8 cellular contexts compared by ENCODE assay signal in genomic region chr9:33473216-33473615, GRCh38. TPM values are rescaled to one million over a fixed set of nuclear protein-coding genes. Genes with fewer than 3 reads are reported as not detected.
A peak's percentile ranks its signal among the peaks of the same experiment; 100 is the strongest.
DNase-seq lines count a peak whose midpoint lies in the region; ATAC-seq and TF ChIP-seq lines count a peak whose summit lies in the region.

No MANE protein-coding gene starts in this region.

- H3K9me3 Mint-ChIP-seq in central memory CD8-positive, alpha-beta T cell: no peaks in the 10 kb centered on the region

- peaks cover 30% of the 10 kb centered on the region for H3K36me3 Mint-ChIP-seq in central memory CD8-positive, alpha-beta T cell (ENCODE audit: insufficient read depth)

- ATAC-seq in central memory CD8-positive, alpha-beta T cell (replicated peaks; ENCODE audit: extremely low read depth, poor library complexity, severe bottlenecking): no peak
- ATAC-seq in mucosa of descending colon (no peak), GM19452 (IDR thresholded peaks at IDR 0.05; ENCODE audit: unreplicated experiment) (no peak), GM21528 (IDR thresholded peaks at IDR 0.05; ENCODE audit: low FRiP score, unreplicated experiment) (no peak)

- intact Hi-C loops in mucosa of descending colon (cut with DNase I, micrococcal nuclease): no loop called here

- peak overlapping the region; percentile 66 for H3K27ac ChIP-seq in 22Rv1
- H3K27ac ChIP-seq in HL-60 (replicated peaks): peak overlapping the region; percentile 49

- H3K4me1 ChIP-seq in mucosa of descending colon (ENCODE audit: low read depth): peaks cover 9% of the 10 kb centered on the region

- peak overlapping the region; percentile 91 for H3K4me3 Mint-ChIP-seq in central memory CD8-positive, alpha-beta T cell

- H3K27ac Mint-ChIP-seq in central memory CD8-positive, alpha-beta T cell (ENCODE audit: low read depth): peak overlapping the region; percentile 96

- TF ChIP-seq CTCF in 22Rv1 (IDR thresholded peaks at IDR 0.05) (no peak), HL-60 (IDR thresholded peaks at IDR 0.05; ENCODE audit: insufficient read depth, low read length) (no peak), mucosa of descending colon (IDR thresholded peaks at IDR 0.05) (no peak)

- no peaks in the 10 kb centered on the region for H3K27me3 Mint-ChIP-seq in central memory CD8-positive, alpha-beta T cell

- no peaks in the 10 kb centered on the region for H3K9me3 ChIP-seq in mucosa of descending colon

- no peaks in the 10 kb centered on the region for H3K27me3 ChIP-seq in HL-60 (ENCODE audit: insufficient read depth, poor library complexity, severe bottlenecking)

- peaks cover 7% of the 10 kb centered on the region for H3K36me3 ChIP-seq in mucosa of descending colon (ENCODE audit: low read depth)

- peaks cover 19% of the 10 kb centered on the region for H3K4me1 Mint-ChIP-seq in central memory CD8-positive, alpha-beta T cell

- H3K4me3 ChIP-seq in HL-60 (replicated peaks; ENCODE audit: insufficient read depth, low read length) (peak overlapping the region; percentile 100), mucosa of descending colon (peak overlapping the region; percentile 42)

- DNase-seq in HL-60 (ENCODE audit: low read depth in 1 of 2, low spot score in 1 of 2) (no peak), mucosa of descending colon (no peak), NCI-H187 (lab: John Stamatoyannopoulos, UW) (no peak)
- DNase-seq in central memory CD8-positive, alpha-beta T cell (ENCODE audit: low spot score in 2 of 2): no peak
- no peak for DNase-seq in stimulated activated CD4-positive, alpha-beta T cell treated with anti-CD3 and anti-CD28 coated beads, Interleukin-12 subunit alpha, Interleukin-12 subunit beta, amount 100 ng/mL, for 4 hours

RNA-seq across cellular contexts. Expression of gene NOL6, which starts 0.5 kb away (rescaled TPM):
- total RNA-seq in mucosa of descending colon: 10 to 100 TPM; 18.8 to 20.2 (median 18.8) TPM

RNA-seq across cellular contexts. Expression of gene AQP3, which starts 25.8 kb away (rescaled TPM):
- 1 to 10 TPM; 2.6 to 8.3 (median 3.9) TPM for total RNA-seq in mucosa of descending colon

RNA-seq across cellular contexts. Expression of gene ANKRD18B, which starts 50.8 kb away (rescaled TPM):
- 1 to 10 TPM in 1 of 3 donors, under 1 TPM in 1, not detected in 1; 0.49 to 1.7 TPM for total RNA-seq in mucosa of descending colon
